In genomic region chr1:63662056-63662836, GRCh38 we compare ENCODE assay signal across 10 cellular contexts.
DNase-seq lines count a peak whose midpoint lies in the region; ATAC-seq and TF ChIP-seq lines count a peak whose summit lies in the region.
"Had no signal": no experiment of that assay in that cellular context is flagged by ENCODE, and none has a peak within 500 bp of the region (broad histone marks: within the 10 kb centered on the region; RNA-seq: fewer than 3 reads in every experiment).

No MANE protein-coding gene starts in this region.

- 72% methylated on average over 9 of the region's 10 CpGs for whole genome bisulfite sequencing in hepatocyte (ENCODE audit: low lambda C conversion rate, missing lambda C conversion rate)
- WGBS in stomach, 5 donors: 57 to 61% (median 59%) methylated on average over 10 of the region's 10 CpGs

- H3K4me3 ChIP-seq in astrocyte of the cerebellum (ENCODE audit: low read depth, low read length) (no peak overlapping the region), hepatocyte (no peak overlapping the region), stomach (no peak overlapping the region)

- H3K4me1 ChIP-seq in hepatocyte (ENCODE audit: insufficient read depth) (no peaks in the 10 kb centered on the region), stomach (peaks cover 0 to 21% (median 4%) of the 10 kb centered on the region in 4 donors)

- H3K79me2 ChIP-seq in hepatocyte: no peaks in the 10 kb centered on the region

- intact Hi-C loops in stomach (cut with DNase I; ENCODE audit: low total_unique reads): no loop called here

- ATAC-seq in GM21576 (IDR thresholded peaks at IDR 0.05; ENCODE audit: unreplicated experiment) (no peak), HG03135 (IDR thresholded peaks at IDR 0.05; ENCODE audit: unreplicated experiment) (no peak)

- no peak overlapping the region for H2AFZ ChIP-seq in hepatocyte

- no peak for TF ChIP-seq POLR2A in stomach (IDR thresholded peaks at IDR 0.05)

- H3K27ac ChIP-seq in hepatocyte (peak overlapping the region; percentile 5), stomach (peak overlapping the region in 3 of 5 donors; percentile 8 to 49 (median 27))

- TF ChIP-seq CTCF in astrocyte of the cerebellum (IDR thresholded peaks at IDR 0.05; ENCODE audit: low read depth, low read length, missing control alignments) (no peak), hepatocyte (IDR thresholded peaks at IDR 0.05; ENCODE audit: poor library complexity) (no peak), stomach (IDR thresholded peaks at IDR 0.05) (no peak)

- no peaks in the 10 kb centered on the region for H3K36me3 ChIP-seq in hepatocyte (replicated peaks; ENCODE audit: insufficient read depth, low read depth)
- peaks cover 0 to 22% (median 19%) of the 10 kb centered on the region in 4 donors for H3K36me3 ChIP-seq in stomach

- no peak for TF ChIP-seq EP300 in stomach (IDR thresholded peaks at IDR 0.05)

- no peaks in the 10 kb centered on the region for H3K9me2 ChIP-seq in hepatocyte (replicated peaks; ENCODE audit: insufficient read depth)

- H4K20me1 ChIP-seq in hepatocyte (ENCODE audit: insufficient read depth, poor library complexity, severe bottlenecking): no peaks in the 10 kb centered on the region

- H3K27me3 ChIP-seq in hepatocyte (no peaks in the 10 kb centered on the region), stomach (no peaks in the 10 kb centered on the region)

- in situ Hi-C loops in astrocyte of the cerebellum (cut with HindIII; ENCODE audit: low sequenced_read_pairs): no loop called here

- peak; percentile 54 for DNase-seq in HT-29 (ENCODE audit: low spot score)
- DNase-seq in astrocyte of the cerebellum (ENCODE audit: low read depth): peak; percentile 68
- DNase-seq in hepatocyte (ENCODE audit: low spot score): no peak
- peak; percentile 37 for DNase-seq in stomach
- DNase-seq in activated CD4-positive, alpha-beta T cell treated with anti-CD3 and anti-CD28 coated beads, Interleukin-2, amount 50 U/mL, for 4 hours: no peak
- no peak for DNase-seq in OCI-M1 (lab: John Stamatoyannopoulos, UW)
- DNase-seq: activated CD4-positive, alpha-beta memory T cell treated with anti-CD3 and anti-CD28 coated beads for 36 hours; NCI-H510A treated with DMSO at 0.1 percent for 48 hours had no signal

- H3K9me3 ChIP-seq in hepatocyte (ENCODE audit: low read depth) (no peaks in the 10 kb centered on the region), stomach (peaks cover 0 to 12% (median 1%) of the 10 kb centered on the region in 4 donors)

- no peak overlapping the region for H3K4me2 ChIP-seq in hepatocyte

Comparison
In these comparisons a context has a peak if more than half of its experiments do, and no peak if none do; other contexts are left out.
1. DNase-seq: peak in HT-29 (single experiment), astrocyte of the cerebellum (single experiment) and stomach (single experiment); none in hepatocyte (single experiment), activated CD4-positive, alpha-beta T cell treated with anti-CD3 and anti-CD28 coated beads, Interleukin-2, amount 50 U/mL, for 4 hours (0 of 2) and OCI-M1 (single experiment).